Comparison of ENCODE assay signal across 8 cellular contexts in the genomic region with DNA sequence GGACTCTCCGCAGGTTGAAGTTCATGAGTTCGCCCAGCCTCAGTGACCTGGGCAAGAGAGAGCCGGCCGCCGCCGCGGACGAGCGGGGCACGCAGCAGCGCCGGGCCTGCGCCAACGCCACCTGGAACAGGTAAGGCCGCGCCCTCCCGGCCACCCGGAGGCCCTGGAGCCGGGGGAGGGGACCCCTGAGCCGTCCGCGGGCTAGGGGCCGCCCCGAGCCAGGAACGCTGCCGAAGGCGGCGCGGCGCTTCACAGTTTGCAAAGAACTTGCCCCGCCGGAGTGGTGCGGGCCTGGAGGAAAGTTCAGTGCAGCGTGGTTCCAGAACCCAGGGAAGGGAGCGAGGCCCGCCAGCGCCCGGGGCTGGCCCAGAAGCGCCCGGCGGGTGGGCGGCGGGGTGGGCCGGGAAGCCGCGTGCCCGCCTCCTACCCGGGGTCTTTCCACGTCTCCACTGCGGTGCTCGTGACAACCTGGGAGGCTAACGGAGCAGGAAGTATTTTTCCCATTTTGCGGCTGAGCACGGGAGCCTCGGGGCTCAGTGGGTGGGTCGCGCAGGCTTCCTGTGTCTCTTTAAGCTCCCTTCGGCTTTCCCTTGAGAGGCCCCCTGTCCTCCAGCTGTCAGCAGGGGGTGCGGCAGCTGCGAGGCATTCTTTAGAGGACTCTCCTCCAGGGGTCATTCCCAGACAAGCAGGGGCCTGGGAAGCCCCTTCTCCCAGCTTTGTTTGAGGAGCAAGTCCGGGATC. TPM values are rescaled to one million over a fixed set of nuclear protein-coding genes. Genes with fewer than 3 reads are reported as not detected.
A peak's percentile ranks its signal among the peaks of the same experiment; 100 is the strongest.
DNase-seq lines count a peak whose midpoint lies in the region; ATAC-seq and TF ChIP-seq lines count a peak whose summit lies in the region.

No MANE protein-coding gene starts in this region.

- no peak overlapping the region for H2BK5ac ChIP-seq in neuronal stem cell (ENCODE audit: low read length)

- DNase-seq in NCI-H748 (lab: John Stamatoyannopoulos, UW; ENCODE audit: unreplicated experiment) (peak; percentile 59), NCI-H748 treated with DMSO at 0.1 percent for 48 hours (lab: John Stamatoyannopoulos, UW) (no peak), neuronal stem cell (ENCODE audit: low spot score) (peak; percentile 51), anterior cingulate cortex (lab: John Stamatoyannopoulos, UW) (no peak), GM10248 (ENCODE audit: extremely low spot score) (no peak)

- H3K27me3 ChIP-seq in esophagus (ENCODE audit: control insufficient read depth in 1 of 2, insufficient read depth in 2 of 2, low read length in 2 of 2), result no peaks in the 10 kb centered on the region
- H3K27me3 ChIP-seq in neuronal stem cell (ENCODE audit: control insufficient read depth in 3 of 3, insufficient read depth in 3 of 3, low read depth in 1 of 3, low read length in 3 of 3), result peaks cover 0 to 61% (median 3%) of the 10 kb centered on the region in 3 experiments

- CTCF ChIA-PET in GM10248 (lab: Yijun Ruan, JAX), result no interaction called here

- no peak overlapping the region for H3K14ac ChIP-seq in neuronal stem cell (ENCODE audit: low read length)

- H4K8ac ChIP-seq in neuronal stem cell (ENCODE audit: low read depth, low read length), result no peak overlapping the region

- H3K36me3 ChIP-seq in esophagus (ENCODE audit: control insufficient read depth in 2 of 2, insufficient read depth in 2 of 2, low read length in 1 of 2), result peaks cover 0 to 3% of the 10 kb centered on the region in 2 donors
- no peaks in the 10 kb centered on the region for H3K36me3 ChIP-seq in neuronal stem cell (replicated peaks in 1 of 2; ENCODE audit: control insufficient read depth in 2 of 2, insufficient read depth in 2 of 2, low read length in 2 of 2)

- peak overlapping the region; percentile 33 for H2BK120ac ChIP-seq in neuronal stem cell (ENCODE audit: low read depth, low read length)

- POLR2A ChIA-PET in GM10248 (lab: Yijun Ruan, JAX), result interaction anchor here (0.6 kb wide), 1 partner anchor 635 kb away, joined by 5 read pairs; no protein-coding TSS in a partner anchor

- WGBS in esophagus, 2 donors, result 1% methylated on average over 52 to 61 of the region's 61 CpGs
- no CpG with 5 or more reads among the region's 61 CpGs for WGBS in neuronal stem cell (ENCODE audit: extremely low coverage in 2 of 2, insufficient read length in 2 of 2, insufficient replicate concordance in 1 of 2), 2 donors

- H2BK15ac ChIP-seq in neuronal stem cell (ENCODE audit: low read length), result no peak overlapping the region

- peaks cover 3% of the 10 kb centered on the region for H3K79me1 ChIP-seq in neuronal stem cell (ENCODE audit: low read depth, low read length)

- H3K23ac ChIP-seq in neuronal stem cell (ENCODE audit: low read depth, low read length, poor library complexity), result peak overlapping the region; percentile 40

- peak overlapping the region; percentile 72 for H2AK5ac ChIP-seq in neuronal stem cell (ENCODE audit: low read depth, low read length)

- H3K9me3 ChIP-seq in esophagus (ENCODE audit: control insufficient read depth in 2 of 2, insufficient read depth in 1 of 2, low read depth in 1 of 2, low read length in 1 of 2) (no peaks in the 10 kb centered on the region), neuronal stem cell (replicated peaks in 1 of 2; ENCODE audit: control insufficient read depth in 2 of 2, insufficient read depth in 1 of 2, low read depth in 1 of 2, low read length in 2 of 2) (peaks cover 0 to 4% of the 10 kb centered on the region in 2 donors)

- H3K18ac ChIP-seq in neuronal stem cell (ENCODE audit: low read length), result peak overlapping the region; percentile 90

- no peak overlapping the region for H3K4ac ChIP-seq in neuronal stem cell (ENCODE audit: low read length)

- peak overlapping the region; percentile 96 for H3K4me2 ChIP-seq in neuronal stem cell (ENCODE audit: insufficient read depth, low read length, poor library complexity, severe bottlenecking)

- H3K4me1 ChIP-seq in esophagus (ENCODE audit: control insufficient read depth in 2 of 2, insufficient read depth in 2 of 2, low read length in 1 of 2) (peaks cover 0 to 10% of the 10 kb centered on the region in 2 donors), neuronal stem cell (ENCODE audit: control insufficient read depth in 2 of 2, insufficient read depth in 1 of 2, low read depth in 1 of 2, low read length in 2 of 2) (peaks cover 22 to 34% of the 10 kb centered on the region in 2 donors)

- peak; percentile 14 for ATAC-seq in HG03095 (IDR thresholded peaks at IDR 0.05; ENCODE audit: unreplicated experiment)

- no peak overlapping the region for H4K91ac ChIP-seq in neuronal stem cell (ENCODE audit: low read depth, low read length, poor library complexity)

- peak overlapping the region; percentile 22 to 41 for H3K27ac ChIP-seq in esophagus (ENCODE audit: low read depth in 2 of 2, low read length in 1 of 2)
- H3K27ac ChIP-seq in neuronal stem cell (replicated peaks; ENCODE audit: low read length), result no peak overlapping the region

- peak overlapping the region; percentile 76 for H3K9ac ChIP-seq in neuronal stem cell (ENCODE audit: low read depth, low read length, poor library complexity)

- H3K4me3 ChIP-seq in WI38 (ENCODE audit: low read depth, low read length) (peak overlapping the region; percentile 57), esophagus (ENCODE audit: low read depth in 1 of 2, low read length in 2 of 2) (peak overlapping the region; percentile 62 to 65), neuronal stem cell (ENCODE audit: low read length in 2 of 2) (peak overlapping the region; percentile 39 to 90)

- 0 out of 2 replicates have a peak, but pooled peaks have one; percentile 16 for TF ChIP-seq CTCF in WI38 (IDR thresholded peaks at IDR 0.05; ENCODE audit: low read depth, low read length)
- TF ChIP-seq CTCF in GM10248 (IDR thresholded peaks at IDR 0.05; ENCODE audit: control extremely low read depth, extremely low read depth, low read depth, missing control alignments), result no peak

- no peak overlapping the region for H2BK12ac ChIP-seq in neuronal stem cell (ENCODE audit: low read length)

- H2AFZ ChIP-seq in neuronal stem cell (ENCODE audit: low read length), result peak overlapping the region; percentile 87

RNA-seq across cellular contexts. Expression of a gene that starts 0.6 kb away (rescaled TPM):
- 10 to 100 TPM; 12.2 to 13.0 TPM for polyA plus RNA-seq in esophagus
- polyA plus RNA-seq in neuronal stem cell (2013, experiment 1 of 2), result 14.6 TPM
- 14.4 TPM for polyA plus RNA-seq in neuronal stem cell (2013, experiment 2 of 2)

RNA-seq across cellular contexts. Expression of a gene that starts 49.7 kb away (rescaled TPM):
- 10 to 100 TPM in 1 of 2 donors, 1 to 10 TPM in 1; 7.2 to 11.2 TPM for polyA plus RNA-seq in esophagus
- polyA plus RNA-seq in neuronal stem cell (2013, experiment 1 of 2), result 4.1 TPM
- 4.2 TPM for polyA plus RNA-seq in neuronal stem cell (2013, experiment 2 of 2)

Comparison
In these comparisons a context has a peak if more than half of its experiments do, and no peak if none do; other contexts are left out.
1. DNase-seq: peak in NCI-H748 (single experiment) and neuronal stem cell (single experiment); none in NCI-H748 treated with DMSO at 0.1 percent for 48 hours (single experiment), anterior cingulate cortex (0 of 58) and GM10248 (single experiment).
2. Peak in every context shown above with its lines, with median percentiles within 50 percentile points of each other: H3K4me3 ChIP-seq.